1 cellular context compared by ENCODE assay signal in the genomic region with DNA sequence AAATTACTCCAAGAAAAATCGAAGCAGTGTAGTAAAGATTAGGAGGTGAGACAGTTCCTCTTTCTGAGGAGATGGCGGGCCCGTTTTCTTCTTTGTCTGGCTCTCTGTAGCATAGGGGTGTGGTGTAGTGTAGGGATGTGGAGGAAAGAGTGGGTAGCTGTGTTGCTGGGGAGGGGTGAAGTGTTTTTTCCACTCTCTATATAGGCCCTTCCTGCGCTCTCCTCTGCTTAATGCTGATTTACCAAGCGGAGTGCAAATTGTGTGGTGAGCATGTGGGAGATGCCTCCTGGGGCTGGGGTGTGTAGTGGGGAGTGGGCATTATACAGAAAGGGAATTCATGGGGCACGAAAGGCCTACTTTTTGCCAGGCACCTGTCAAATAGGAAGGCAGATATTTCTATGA.
TF ChIP-seq lines count a peak whose summit lies in the region.

No MANE protein-coding gene starts in this region.

TF ChIP-seq in GM12878, 131 proteins besides CTCF, POLR2A, EP300 and RAD21 (continued from another document):
- TF ChIP-seq, protein P1, sequence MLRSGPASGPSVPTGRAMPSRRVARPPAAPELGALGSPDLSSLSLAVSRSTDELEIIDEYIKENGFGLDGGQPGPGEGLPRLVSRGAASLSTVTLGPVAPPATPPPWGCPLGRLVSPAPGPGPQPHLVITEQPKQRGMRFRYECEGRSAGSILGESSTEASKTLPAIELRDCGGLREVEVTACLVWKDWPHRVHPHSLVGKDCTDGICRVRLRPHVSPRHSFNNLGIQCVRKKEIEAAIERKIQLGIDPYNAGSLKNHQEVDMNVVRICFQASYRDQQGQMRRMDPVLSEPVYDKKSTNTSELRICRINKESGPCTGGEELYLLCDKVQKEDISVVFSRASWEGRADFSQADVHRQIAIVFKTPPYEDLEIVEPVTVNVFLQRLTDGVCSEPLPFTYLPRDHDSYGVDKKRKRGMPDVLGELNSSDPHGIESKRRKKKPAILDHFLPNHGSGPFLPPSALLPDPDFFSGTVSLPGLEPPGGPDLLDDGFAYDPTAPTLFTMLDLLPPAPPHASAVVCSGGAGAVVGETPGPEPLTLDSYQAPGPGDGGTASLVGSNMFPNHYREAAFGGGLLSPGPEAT (IDR thresholded peaks at IDR 0.05; ENCODE audit: low read depth): peak; percentile 60; the same call in 1 of the 2 replicates
- TF ChIP-seq, protein P2, sequence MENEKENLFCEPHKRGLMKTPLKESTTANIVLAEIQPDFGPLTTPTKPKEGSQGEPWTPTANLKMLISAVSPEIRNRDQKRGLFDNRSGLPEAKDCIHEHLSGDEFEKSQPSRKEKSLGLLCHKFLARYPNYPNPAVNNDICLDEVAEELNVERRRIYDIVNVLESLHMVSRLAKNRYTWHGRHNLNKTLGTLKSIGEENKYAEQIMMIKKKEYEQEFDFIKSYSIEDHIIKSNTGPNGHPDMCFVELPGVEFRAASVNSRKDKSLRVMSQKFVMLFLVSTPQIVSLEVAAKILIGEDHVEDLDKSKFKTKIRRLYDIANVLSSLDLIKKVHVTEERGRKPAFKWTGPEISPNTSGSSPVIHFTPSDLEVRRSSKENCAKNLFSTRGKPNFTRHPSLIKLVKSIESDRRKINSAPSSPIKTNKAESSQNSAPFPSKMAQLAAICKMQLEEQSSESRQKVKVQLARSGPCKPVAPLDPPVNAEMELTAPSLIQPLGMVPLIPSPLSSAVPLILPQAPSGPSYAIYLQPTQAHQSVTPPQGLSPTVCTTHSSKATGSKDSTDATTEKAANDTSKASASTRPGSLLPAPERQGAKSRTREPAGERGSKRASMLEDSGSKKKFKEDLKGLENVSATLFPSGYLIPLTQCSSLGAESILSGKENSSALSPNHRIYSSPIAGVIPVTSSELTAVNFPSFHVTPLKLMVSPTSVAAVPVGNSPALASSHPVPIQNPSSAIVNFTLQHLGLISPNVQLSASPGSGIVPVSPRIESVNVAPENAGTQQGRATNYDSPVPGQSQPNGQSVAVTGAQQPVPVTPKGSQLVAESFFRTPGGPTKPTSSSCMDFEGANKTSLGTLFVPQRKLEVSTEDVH (IDR thresholded peaks at IDR 0.05; ENCODE audit: low read depth, partially characterized antibody): no peak
- TF ChIP-seq RUNX3 (IDR thresholded peaks at IDR 0.05; ENCODE audit: low read length): peak; percentile 51; the same call in 1 of the 2 replicates
- peak; percentile 69; the same call in 1 of the 2 replicates for TF ChIP-seq ZBED1 (IDR thresholded peaks at IDR 0.05; ENCODE audit: borderline replicate concordance)
- TF ChIP-seq MTA2 (IDR thresholded peaks at IDR 0.05; ENCODE audit: low read depth): peak; percentile 64; the same call in 1 of the 2 replicates
- TF ChIP-seq YY1 (IDR thresholded peaks at IDR 0.05; ENCODE audit: low read depth, low read length): peak; percentile 61
- peak; percentile 1; the same call in 1 of the 2 replicates for TF ChIP-seq MXI1 (IDR thresholded peaks at IDR 0.05; ENCODE audit: low read depth, low read length)
- peak; percentile 92 for TF ChIP-seq NBN (IDR thresholded peaks at IDR 0.05)
- TF ChIP-seq POLR2AphosphoS5 (IDR thresholded peaks at IDR 0.05; ENCODE audit: low read length): peak; percentile 81; the same call in 1 of the 2 replicates
- no peak for TF ChIP-seq KDM1A (IDR thresholded peaks at IDR 0.05; ENCODE audit: borderline replicate concordance)
- TF ChIP-seq ESRRA (IDR thresholded peaks at IDR 0.05; ENCODE audit: low read length): 0 out of 2 replicates have a peak, but pooled peaks have one; percentile 24
- peak; percentile 63 to 82; a peak in 3 of 4 replicates for TF ChIP-seq IKZF2 (IDR thresholded peaks at IDR 0.05)
- TF ChIP-seq, protein P3, sequence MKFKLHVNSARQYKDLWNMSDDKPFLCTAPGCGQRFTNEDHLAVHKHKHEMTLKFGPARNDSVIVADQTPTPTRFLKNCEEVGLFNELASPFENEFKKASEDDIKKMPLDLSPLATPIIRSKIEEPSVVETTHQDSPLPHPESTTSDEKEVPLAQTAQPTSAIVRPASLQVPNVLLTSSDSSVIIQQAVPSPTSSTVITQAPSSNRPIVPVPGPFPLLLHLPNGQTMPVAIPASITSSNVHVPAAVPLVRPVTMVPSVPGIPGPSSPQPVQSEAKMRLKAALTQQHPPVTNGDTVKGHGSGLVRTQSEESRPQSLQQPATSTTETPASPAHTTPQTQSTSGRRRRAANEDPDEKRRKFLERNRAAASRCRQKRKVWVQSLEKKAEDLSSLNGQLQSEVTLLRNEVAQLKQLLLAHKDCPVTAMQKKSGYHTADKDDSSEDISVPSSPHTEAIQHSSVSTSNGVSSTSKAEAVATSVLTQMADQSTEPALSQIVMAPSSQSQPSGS (IDR thresholded peaks at IDR 0.05; ENCODE audit: low read length): peak; percentile 50; the same call in 1 of the 2 replicates
- 0 out of 2 replicates have a peak, but pooled peaks have one; percentile 25 for TF ChIP-seq TAF1 (IDR thresholded peaks at IDR 0.05; ENCODE audit: borderline replicate concordance, low read depth, low read length)
- TF ChIP-seq, protein P4, sequence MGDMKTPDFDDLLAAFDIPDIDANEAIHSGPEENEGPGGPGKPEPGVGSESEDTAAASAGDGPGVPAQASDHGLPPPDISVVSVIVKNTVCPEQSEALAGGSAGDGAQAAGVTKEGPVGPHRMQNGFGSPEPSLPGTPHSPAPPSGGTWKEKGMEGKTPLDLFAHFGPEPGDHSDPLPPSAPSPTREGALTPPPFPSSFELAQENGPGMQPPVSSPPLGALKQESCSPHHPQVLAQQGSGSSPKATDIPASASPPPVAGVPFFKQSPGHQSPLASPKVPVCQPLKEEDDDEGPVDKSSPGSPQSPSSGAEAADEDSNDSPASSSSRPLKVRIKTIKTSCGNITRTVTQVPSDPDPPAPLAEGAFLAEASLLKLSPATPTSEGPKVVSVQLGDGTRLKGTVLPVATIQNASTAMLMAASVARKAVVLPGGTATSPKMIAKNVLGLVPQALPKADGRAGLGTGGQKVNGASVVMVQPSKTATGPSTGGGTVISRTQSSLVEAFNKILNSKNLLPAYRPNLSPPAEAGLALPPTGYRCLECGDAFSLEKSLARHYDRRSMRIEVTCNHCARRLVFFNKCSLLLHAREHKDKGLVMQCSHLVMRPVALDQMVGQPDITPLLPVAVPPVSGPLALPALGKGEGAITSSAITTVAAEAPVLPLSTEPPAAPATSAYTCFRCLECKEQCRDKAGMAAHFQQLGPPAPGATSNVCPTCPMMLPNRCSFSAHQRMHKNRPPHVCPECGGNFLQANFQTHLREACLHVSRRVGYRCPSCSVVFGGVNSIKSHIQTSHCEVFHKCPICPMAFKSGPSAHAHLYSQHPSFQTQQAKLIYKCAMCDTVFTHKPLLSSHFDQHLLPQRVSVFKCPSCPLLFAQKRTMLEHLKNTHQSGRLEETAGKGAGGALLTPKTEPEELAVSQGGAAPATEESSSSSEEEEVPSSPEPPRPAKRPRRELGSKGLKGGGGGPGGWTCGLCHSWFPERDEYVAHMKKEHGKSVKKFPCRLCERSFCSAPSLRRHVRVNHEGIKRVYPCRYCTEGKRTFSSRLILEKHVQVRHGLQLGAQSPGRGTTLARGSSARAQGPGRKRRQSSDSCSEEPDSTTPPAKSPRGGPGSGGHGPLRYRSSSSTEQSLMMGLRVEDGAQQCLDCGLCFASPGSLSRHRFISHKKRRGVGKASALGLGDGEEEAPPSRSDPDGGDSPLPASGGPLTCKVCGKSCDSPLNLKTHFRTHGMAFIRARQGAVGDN (IDR thresholded peaks at IDR 0.05): no peak
- TF ChIP-seq, protein P5, sequence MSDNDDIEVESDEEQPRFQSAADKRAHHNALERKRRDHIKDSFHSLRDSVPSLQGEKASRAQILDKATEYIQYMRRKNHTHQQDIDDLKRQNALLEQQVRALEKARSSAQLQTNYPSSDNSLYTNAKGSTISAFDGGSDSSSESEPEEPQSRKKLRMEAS (IDR thresholded peaks at IDR 0.05; ENCODE audit: low read depth, low read length): peak; percentile 54; the same call in 1 of the 2 replicates
- TF ChIP-seq ATF7 (IDR thresholded peaks at IDR 0.05; ENCODE audit: low read depth): peak; percentile 49; the same call in 1 of the 2 replicates
- TF ChIP-seq ETV6 (conservative IDR thresholded peaks at IDR 0.05 in 1 of 2, IDR thresholded peaks at IDR 0.05 in 1 of 2; ENCODE audit: borderline replicate concordance in 1 of 2, low read depth in 1 of 2): peak in 1 of 2 experiments; percentile 5; a peak in 1 of 4 replicates
- no peak for TF ChIP-seq PAX8 (IDR thresholded peaks at IDR 0.05)
- peak; percentile 37; the same call in 1 of the 2 replicates for TF ChIP-seq CREM (IDR thresholded peaks at IDR 0.05; ENCODE audit: low read depth)
- peak; percentile 72 for TF ChIP-seq SMAD1 (IDR thresholded peaks at IDR 0.05; ENCODE audit: low read depth, partially characterized antibody)
- 0 out of 2 replicates have a peak, but pooled peaks have one; percentile 49 for TF ChIP-seq HDGF (IDR thresholded peaks at IDR 0.05)
- TF ChIP-seq CEBPB (IDR thresholded peaks at IDR 0.05; ENCODE audit: borderline replicate concordance in 1 of 2, low read depth in 2 of 2, low read length in 2 of 2): peak in 1 of 2 experiments; percentile 60; a peak in 1 of 4 replicates
- 0 out of 2 replicates have a peak, but pooled peaks have one; percentile 37 for TF ChIP-seq SIN3A (IDR thresholded peaks at IDR 0.05; ENCODE audit: low read depth, low read length)
- TF ChIP-seq NFIC (IDR thresholded peaks at IDR 0.05; ENCODE audit: low read depth, low read length): peak; percentile 64
- 0 out of 2 replicates have a peak, but pooled peaks have one; percentile 21 for TF ChIP-seq CBFB (IDR thresholded peaks at IDR 0.05; ENCODE audit: low read depth)
- TF ChIP-seq MEF2A (IDR thresholded peaks at IDR 0.05; ENCODE audit: insufficient read depth, low read depth, low read length): 0 out of 2 replicates have a peak, but pooled peaks have one; percentile 52
- TF ChIP-seq IKZF1 (conservative IDR thresholded peaks at IDR 0.05): peak; percentile 73
- peak; percentile 62; the same call in 1 of the 3 replicates for TF ChIP-seq POU2F2 (IDR thresholded peaks at IDR 0.05; ENCODE audit: borderline replicate concordance, low read depth, low read length)
- 0 out of 2 replicates have a peak, but pooled peaks have one; percentile 55 for TF ChIP-seq BACH1 (IDR thresholded peaks at IDR 0.05; ENCODE audit: borderline replicate concordance)
- peak; percentile 95 for TF ChIP-seq SPI1 (IDR thresholded peaks at IDR 0.05; ENCODE audit: borderline replicate concordance, insufficient read depth, low read depth, low read length)
